27 cellular contexts compared by ENCODE assay signal in the genomic region with DNA sequence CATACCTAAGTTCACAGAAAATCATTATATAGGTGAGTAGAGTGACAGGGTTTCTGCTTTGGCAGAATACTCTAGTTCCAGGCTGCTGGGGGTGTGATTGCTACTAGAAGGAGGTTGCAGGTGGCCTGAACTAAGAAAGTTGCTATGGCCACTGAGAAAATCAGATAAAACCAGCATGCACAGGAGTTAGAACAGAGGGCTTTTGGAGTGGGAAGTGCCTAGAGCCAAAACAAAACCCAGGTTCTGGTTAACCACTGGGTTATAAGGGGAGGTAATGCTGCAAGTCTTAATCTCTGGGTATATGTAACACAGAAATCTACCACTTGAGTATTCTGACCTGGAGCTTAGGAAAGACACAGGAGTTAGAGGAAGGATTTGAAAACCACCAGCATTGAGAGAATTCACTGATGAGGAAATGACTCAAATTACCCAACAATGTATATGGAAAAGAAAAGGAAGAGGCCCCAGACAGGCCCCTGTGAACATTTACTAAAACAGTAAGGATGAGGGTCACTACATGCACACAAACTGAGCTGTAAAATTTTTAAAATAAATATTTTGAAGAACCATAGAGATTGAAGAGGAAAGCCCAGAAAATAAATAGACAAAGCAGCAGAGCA.
DNase-seq lines count a peak whose midpoint lies in the region; ATAC-seq and TF ChIP-seq lines count a peak whose summit lies in the region.
"Had no signal": no experiment of that assay in that cellular context is flagged by ENCODE, and none has a peak within 500 bp of the region (broad histone marks: within the 10 kb centered on the region; RNA-seq: fewer than 3 reads in every experiment).

No MANE protein-coding gene starts in this region.

- H4K8ac ChIP-seq in neuronal stem cell (ENCODE audit: low read depth, low read length), result no peak overlapping the region

- peaks cover 3% of the 10 kb centered on the region for H3K36me3 Mint-ChIP-seq in endothelial cell (ENCODE audit: low read depth, unreplicated experiment)
- H3K36me3 Mint-ChIP-seq: stimulated activated naive B cell treated with anti-CD40 and anti-IgM and Interleukin-4, amounts not matched to agents 10 μg/mL and 1 μg/mL and 100 μg/mL, for 72 hours had no signal

- H3K36me3 ChIP-seq in ACC112 (ENCODE audit: insufficient read depth, low read length), result peaks cover 51% of the 10 kb centered on the region
- H3K36me3 ChIP-seq in neuronal stem cell (replicated peaks in 1 of 2; ENCODE audit: control insufficient read depth in 2 of 2, insufficient read depth in 2 of 2, low read length in 2 of 2), result no peaks in the 10 kb centered on the region
- H3K36me3 ChIP-seq: BLaER1 treated with 17β-estradiol and CSF1 and Interleukin-3, amounts not matched to agents 10 nM and 100 nM; neutrophil; suprapubic skin; uterus had no signal

- H2AFZ ChIP-seq in ACC112 (ENCODE audit: low read length, unreplicated experiment) (no peak overlapping the region), neuronal stem cell (ENCODE audit: low read length) (peak overlapping the region; percentile 24)

- H3K4me1 ChIP-seq in ACC112 (ENCODE audit: control insufficient read depth, insufficient read depth, low read length, unreplicated experiment) (no peaks in the 10 kb centered on the region), neuronal stem cell (ENCODE audit: control insufficient read depth in 2 of 2, insufficient read depth in 1 of 2, low read depth in 1 of 2, low read length in 2 of 2) (no peaks in the 10 kb centered on the region)
- H3K4me1 ChIP-seq: Caco-2, SJCRH30, suprapubic skin, uterus had no signal

- DNase-seq in Kasumi-1 (lab: John Stamatoyannopoulos, UW) (peak; percentile 31 to 48), endothelial cell (ENCODE audit: low spot score) (no peak), neuronal stem cell (ENCODE audit: low spot score) (no peak), NCI-H1105 treated with DMSO at 0.1 percent for 48 hours (lab: John Stamatoyannopoulos, UW) (no peak)
- no peak for DNase-seq in activated CD4-positive, alpha-beta T cell treated with anti-CD3 and anti-CD28 coated beads for 48 hours
- no peak for DNase-seq in effector CD4-positive, alpha-beta T cell
- DNase-seq: activated CD4-positive, alpha-beta T cell treated with anti-CD3 and anti-CD28 coated beads, Interleukin-2, amount 10 ng/mL, durations not matched to agents 7 days and 5 days; activated naive CD4-positive, alpha-beta T cell treated with anti-CD3 and anti-CD28 coated beads for 36 hours; activated T-cell treated with anti-CD3 and anti-CD28 coated beads, Interleukin-2, amount 50 U/mL, for 72 hours; amniotic stem cell; Caco-2; cortex of kidney; DMS79 treated with DMSO at 0.1 percent for 48 hours; H7; NCI-H1436; NCI-H446 treated with DMSO at 0.1 percent for 48 hours; SJCRH30; stimulated activated CD4-positive, alpha-beta T cell treated with anti-CD3 and anti-CD28 coated beads, Interleukin-2, amount 100 ng/mL, for 48 hours; stimulated activated naive B cell treated with anti-CD40 and anti-IgM and Interleukin-4, amounts not matched to agents 10 μg/mL and 1 μg/mL and 100 μg/mL, for 72 hours; T-helper 1 cell; uterus had no signal

- no peak overlapping the region for H3K23ac ChIP-seq in neuronal stem cell (ENCODE audit: low read depth, low read length, poor library complexity)

- no peaks in the 10 kb centered on the region for H3K79me1 ChIP-seq in neuronal stem cell (ENCODE audit: low read depth, low read length)

- TF ChIP-seq CTCF in endothelial cell (IDR thresholded peaks at IDR 0.05; ENCODE audit: unreplicated experiment), result no peak

- no peak overlapping the region for H4K91ac ChIP-seq in neuronal stem cell (ENCODE audit: low read depth, low read length, poor library complexity)

- H3K4ac ChIP-seq in neuronal stem cell (ENCODE audit: low read length), result no peak overlapping the region

- no peak overlapping the region for H2BK120ac ChIP-seq in neuronal stem cell (ENCODE audit: low read depth, low read length)

- H3K9me3 ChIP-seq in neuronal stem cell (replicated peaks in 1 of 2; ENCODE audit: control insufficient read depth in 2 of 2, insufficient read depth in 1 of 2, low read depth in 1 of 2, low read length in 2 of 2), result no peaks in the 10 kb centered on the region
- H3K9me3 ChIP-seq: BLaER1 treated with 17β-estradiol and CSF1 and Interleukin-3, amounts not matched to agents 10 nM and 100 nM; Caco-2; neutrophil; SJCRH30; suprapubic skin; uterus had no signal

- no peak overlapping the region for H2BK12ac ChIP-seq in neuronal stem cell (ENCODE audit: low read length)

- no peak overlapping the region for H2AK5ac ChIP-seq in neuronal stem cell (ENCODE audit: low read depth, low read length)

- H3K9me3 Mint-ChIP-seq in endothelial cell (ENCODE audit: unreplicated experiment), result no peaks in the 10 kb centered on the region
- H3K9me3 Mint-ChIP-seq: activated CD4-positive, alpha-beta T cell treated with anti-CD3 and anti-CD28 coated beads, Interleukin-2, amount 10 ng/mL, durations not matched to agents 7 days and 5 days; activated naive CD4-positive, alpha-beta T cell treated with anti-CD3 and anti-CD28 coated beads for 36 hours; activated T-cell treated with anti-CD3 and anti-CD28 coated beads, Interleukin-2, amount 50 U/mL, for 72 hours; stimulated activated naive B cell treated with anti-CD40 and anti-IgM and Interleukin-4, amounts not matched to agents 10 μg/mL and 1 μg/mL and 100 μg/mL, for 72 hours had no signal

- H2BK15ac ChIP-seq in neuronal stem cell (ENCODE audit: low read length), result no peak overlapping the region

- H3K9ac ChIP-seq in neuronal stem cell (ENCODE audit: low read depth, low read length, poor library complexity), result no peak overlapping the region
- H3K9ac ChIP-seq: BLaER1 treated with 17β-estradiol and CSF1 and Interleukin-3, amounts not matched to agents 10 nM and 100 nM had no signal

- H3K27ac ChIP-seq in ACC112 (ENCODE audit: low read depth, low read length) (peak overlapping the region; percentile 15; the same call in 1 of the 2 replicates), neuronal stem cell (replicated peaks; ENCODE audit: low read length) (no peak overlapping the region)
- H3K27ac ChIP-seq: BLaER1 treated with 17β-estradiol and CSF1 and Interleukin-3, amounts not matched to agents 10 nM and 100 nM; neutrophil; SJCRH30; suprapubic skin; uterus had no signal

- H3K14ac ChIP-seq in neuronal stem cell (ENCODE audit: low read length), result no peak overlapping the region

- H3K4me2 ChIP-seq in neuronal stem cell (ENCODE audit: insufficient read depth, low read length, poor library complexity, severe bottlenecking), result no peak overlapping the region

- no peak for ATAC-seq in HG03045 (IDR thresholded peaks at IDR 0.05; ENCODE audit: unreplicated experiment)
- ATAC-seq: activated T-cell treated with anti-CD3 and anti-CD28 coated beads, Interleukin-2, amount 50 U/mL, for 72 hours had no signal

- H3K4me3 Mint-ChIP-seq in endothelial cell (ENCODE audit: unreplicated experiment), result no peak overlapping the region
- H3K4me3 Mint-ChIP-seq: activated CD4-positive, alpha-beta T cell treated with anti-CD3 and anti-CD28 coated beads, Interleukin-2, amount 10 ng/mL, durations not matched to agents 7 days and 5 days; activated naive CD4-positive, alpha-beta T cell treated with anti-CD3 and anti-CD28 coated beads for 36 hours; activated T-cell treated with anti-CD3 and anti-CD28 coated beads, Interleukin-2, amount 50 U/mL, for 72 hours; stimulated activated naive B cell treated with anti-CD40 and anti-IgM and Interleukin-4, amounts not matched to agents 10 μg/mL and 1 μg/mL and 100 μg/mL, for 72 hours had no signal

- H3K27ac Mint-ChIP-seq in endothelial cell (ENCODE audit: unreplicated experiment), result peak overlapping the region; percentile 33
- H3K27ac Mint-ChIP-seq: activated CD4-positive, alpha-beta T cell treated with anti-CD3 and anti-CD28 coated beads, Interleukin-2, amount 10 ng/mL, durations not matched to agents 7 days and 5 days; activated naive CD4-positive, alpha-beta T cell treated with anti-CD3 and anti-CD28 coated beads for 36 hours; activated T-cell treated with anti-CD3 and anti-CD28 coated beads, Interleukin-2, amount 50 U/mL, for 72 hours; stimulated activated naive B cell treated with anti-CD40 and anti-IgM and Interleukin-4, amounts not matched to agents 10 μg/mL and 1 μg/mL and 100 μg/mL, for 72 hours had no signal

- H3K27me3 ChIP-seq in ACC112 (ENCODE audit: insufficient read depth, low read length) (no peaks in the 10 kb centered on the region), neuronal stem cell (ENCODE audit: control insufficient read depth in 3 of 3, insufficient read depth in 3 of 3, low read depth in 1 of 3, low read length in 3 of 3) (no peaks in the 10 kb centered on the region)
- H3K27me3 ChIP-seq: BLaER1 treated with 17β-estradiol and CSF1 and Interleukin-3, amounts not matched to agents 10 nM and 100 nM; neutrophil; SJCRH30; suprapubic skin; uterus had no signal

- H3K4me3 ChIP-seq in ACC112 (ENCODE audit: low read depth, low read length) (no peak overlapping the region), neuronal stem cell (ENCODE audit: low read length in 2 of 2) (no peak overlapping the region)
- H3K4me3 ChIP-seq: BLaER1 treated with 17β-estradiol and CSF1 and Interleukin-3, amounts not matched to agents 10 nM and 100 nM; lung; SJCRH30; suprapubic skin; uterus had no signal

- H3K27me3 Mint-ChIP-seq in endothelial cell (ENCODE audit: unreplicated experiment), result no peaks in the 10 kb centered on the region
- H3K27me3 Mint-ChIP-seq: activated CD4-positive, alpha-beta T cell treated with anti-CD3 and anti-CD28 coated beads, Interleukin-2, amount 10 ng/mL, durations not matched to agents 7 days and 5 days; stimulated activated naive B cell treated with anti-CD40 and anti-IgM and Interleukin-4, amounts not matched to agents 10 μg/mL and 1 μg/mL and 100 μg/mL, for 72 hours had no signal

- H3K79me2 ChIP-seq in ACC112 (ENCODE audit: control insufficient read depth, insufficient read depth, low read length, unreplicated experiment), result peaks cover 13% of the 10 kb centered on the region

- peaks cover 23% of the 10 kb centered on the region for H3K4me1 Mint-ChIP-seq in endothelial cell (ENCODE audit: unreplicated experiment)
- H3K4me1 Mint-ChIP-seq: activated CD4-positive, alpha-beta T cell treated with anti-CD3 and anti-CD28 coated beads, Interleukin-2, amount 10 ng/mL, durations not matched to agents 7 days and 5 days; stimulated activated naive B cell treated with anti-CD40 and anti-IgM and Interleukin-4, amounts not matched to agents 10 μg/mL and 1 μg/mL and 100 μg/mL, for 72 hours had no signal

- H3K18ac ChIP-seq in neuronal stem cell (ENCODE audit: low read length), result no peak overlapping the region

- no peak overlapping the region for H2BK5ac ChIP-seq in neuronal stem cell (ENCODE audit: low read length)

Comparison
In these comparisons a context has a peak if more than half of its experiments do, and no peak if none do; other contexts are left out.
1. DNase-seq: peak in Kasumi-1 (2 of 2); none in endothelial cell (single experiment), neuronal stem cell (single experiment), activated CD4-positive, alpha-beta T cell treated with anti-CD3 and anti-CD28 coated beads for 48 hours (single experiment), effector CD4-positive, alpha-beta T cell (single experiment) and NCI-H1105 treated with DMSO at 0.1 percent for 48 hours (single experiment).